ENCODE assay signal across 8 cellular contexts in genomic region chr12:103840881-103841689, GRCh38. TPM values are rescaled to one million over a fixed set of nuclear protein-coding genes. Genes with fewer than 3 reads are reported as not detected.
DNase-seq lines count a peak whose midpoint lies in the region; ATAC-seq and TF ChIP-seq lines count a peak whose summit lies in the region.

TSS of gene NT5DC3 (minus strand) at chr12:103841234. CDS start at chr12:103841156, 78 bp downstream.

- peaks cover 0 to 2% of the 10 kb centered on the region in 2 donors for H3K27me3 Mint-ChIP-seq in CD8-positive, alpha-beta memory T cell
- peaks cover 7% of the 10 kb centered on the region for H3K27me3 Mint-ChIP-seq in endothelial cell (ENCODE audit: unreplicated experiment)

- TF ChIP-seq CTCF in endothelial cell (IDR thresholded peaks at IDR 0.05; ENCODE audit: unreplicated experiment) = no peak

- POLR2A ChIA-PET in CD8-positive, alpha-beta memory T cell (lab: Charles Lee) = interaction anchor here (0.6 to 1.3 kb wide), 5 partner anchors 69 to 1395 kb away, joined by 4 to 5 read pairs (median 4); partner anchors contain the start of genes APPL2, HSP90B1 and NFYB

- no peaks in the 10 kb centered on the region for H3K9me3 ChIP-seq in CD8-positive, alpha-beta memory T cell (ENCODE audit: low read length)

- H3K9me3 Mint-ChIP-seq in CD8-positive, alpha-beta memory T cell = no peaks in the 10 kb centered on the region
- H3K9me3 Mint-ChIP-seq in endothelial cell (ENCODE audit: unreplicated experiment) = no peaks in the 10 kb centered on the region

- peak; percentile 83 for ATAC-seq in GM19452 (IDR thresholded peaks at IDR 0.05; ENCODE audit: unreplicated experiment)
- ATAC-seq in HG03571 (IDR thresholded peaks at IDR 0.05; ENCODE audit: unreplicated experiment) = peak; percentile 84

- H3K36me3 Mint-ChIP-seq in CD8-positive, alpha-beta memory T cell = peaks cover 0 to 2% (median 0%) of the 10 kb centered on the region in 3 donors
- no peaks in the 10 kb centered on the region for H3K36me3 Mint-ChIP-seq in endothelial cell (ENCODE audit: low read depth, unreplicated experiment)

- CTCF ChIA-PET in CD8-positive, alpha-beta memory T cell (lab: Charles Lee) = interaction anchor here (0.9 to 1.1 kb wide), 2 partner anchors 9 to 268 kb away, joined by 3 to 4 read pairs; no protein-coding TSS in a partner anchor

- peaks cover 14% of the 10 kb centered on the region for H3K4me1 ChIP-seq in CD8-positive, alpha-beta memory T cell (ENCODE audit: insufficient read depth, low read length)

- peak within 1 kb of the TSS; percentile 64 for H3K4me3 ChIP-seq in CD8-positive, alpha-beta memory T cell (ENCODE audit: low read length)

- H3K27me3 ChIP-seq in CD8-positive, alpha-beta memory T cell (ENCODE audit: insufficient read depth, low read length, poor library complexity, severe bottlenecking) = no peaks in the 10 kb centered on the region

- DNase-seq in CD8-positive, alpha-beta memory T cell = peak; percentile 73 to 88 (median 83)
- DNase-seq in NOMO-1 (lab: John Stamatoyannopoulos, UW; ENCODE audit: unreplicated experiment in 2 of 2) = peak; percentile 65 to 91
- DNase-seq in activated CD8-positive, alpha-beta memory T cell treated with anti-CD3 and anti-CD28 coated beads, Interleukin-2, amount 50 U/mL, for 24 hours (ENCODE audit: extremely low read depth) = peak; percentile 40
- peak; percentile 85 for DNase-seq in endothelial cell (ENCODE audit: low spot score)
- peak; percentile 56 for DNase-seq in middle frontal gyrus (ENCODE audit: extremely low spot score, low spot score)
- peak; percentile 71 to 77 for DNase-seq in stimulated activated CD8-positive, alpha-beta memory T cell treated with anti-CD3 and anti-CD28 coated beads, Interleukin-2, amount 100 ng/mL, for 1 hour (ENCODE audit: low read depth in 2 of 2)

- no peak within 1 kb of the TSS for H3K27ac ChIP-seq in CD8-positive, alpha-beta memory T cell (ENCODE audit: low read depth, low read length)

- peaks cover 11 to 22% (median 13%) of the 10 kb centered on the region in 3 donors for H3K4me1 Mint-ChIP-seq in CD8-positive, alpha-beta memory T cell
- H3K4me1 Mint-ChIP-seq in endothelial cell (ENCODE audit: unreplicated experiment) = peaks cover 3% of the 10 kb centered on the region

- H3K4me3 Mint-ChIP-seq in CD8-positive, alpha-beta memory T cell = peak within 1 kb of the TSS; percentile 76 to 94 (median 85)
- H3K4me3 Mint-ChIP-seq in endothelial cell (ENCODE audit: unreplicated experiment) = peak within 1 kb of the TSS; percentile 96

- H3K36me3 ChIP-seq in CD8-positive, alpha-beta memory T cell (ENCODE audit: insufficient read depth, low read length) = no peaks in the 10 kb centered on the region

- H3K27ac Mint-ChIP-seq in CD8-positive, alpha-beta memory T cell = peak within 1 kb of the TSS; percentile 38 to 95 (median 77)
- H3K27ac Mint-ChIP-seq in endothelial cell (ENCODE audit: unreplicated experiment) = no peak within 1 kb of the TSS

RNA-seq across cellular contexts. Expression of gene NT5DC3, which starts in this region (rescaled TPM):
- total RNA-seq in CD8-positive, alpha-beta memory T cell = 10 to 100 TPM in 1 of 2 experiments, 1 to 10 TPM in 1; 9.9 to 10.0 TPM
- polyA plus RNA-seq in CD8-positive, alpha-beta memory T cell = 0.93 TPM
- total RNA-seq in endothelial cell (ENCODE audit: unreplicated experiment) = 1.3 TPM
